ENCODE assay signal across 21 cellular contexts in genomic region chr1:220952941-220953340, GRCh38.
"Had no signal": no experiment of that assay in that cellular context is flagged by ENCODE, and none has a peak within 500 bp of the region (broad histone marks: within the 10 kb centered on the region; RNA-seq: fewer than 3 reads in every experiment).

No MANE protein-coding gene starts in this region.

- H3K9ac ChIP-seq: parathyroid adenoma had no signal

- H2AFZ ChIP-seq: parathyroid adenoma had no signal

- H3K27me3 ChIP-seq: gastroesophageal sphincter, right lobe of liver, spleen, tibial artery, upper lobe of left lung, uterus had no signal

- DNase-seq: effector memory CD4-positive, alpha-beta T cell; glutamatergic neuron; islet precursor cell; left ventricle myocardium inferior; lower lobe of right lung; midbrain; naive thymus-derived CD4-positive, alpha-beta T cell; nephron progenitor cell; right lobe of liver; spleen; stimulated activated CD4-positive, alpha-beta T cell treated with anti-CD3 and anti-CD28 coated beads, Interleukin-15, amount 100 ng/mL, for 24 hours; stimulated activated CD4-positive, alpha-beta T cell treated with anti-CD3 and anti-CD28 coated beads, Interleukin-1b, Interleukin-23, amount 100 ng/mL, for 48 hours; stimulated activated CD4-positive, alpha-beta T cell treated with anti-CD3 and anti-CD28 coated beads, Interleukin-4, amount 100 ng/mL, for 24 hours; tibial artery; upper lobe of left lung; uterus had no signal

- H3K27ac ChIP-seq: gastroesophageal sphincter, left ventricle myocardium inferior, lower lobe of right lung, parathyroid adenoma, prostate gland, right lobe of liver, spleen, tibial artery, upper lobe of left lung, uterus had no signal

- H3K36me3 ChIP-seq: gastroesophageal sphincter, left ventricle myocardium inferior, lower lobe of right lung, prostate gland, right lobe of liver, spleen, tibial artery, upper lobe of left lung, uterus had no signal

- H3K9me3 ChIP-seq: prostate gland, right lobe of liver had no signal

- H3K4me3 ChIP-seq: gastroesophageal sphincter, left ventricle myocardium inferior, lower lobe of right lung, prostate gland, right lobe of liver, spleen, tibial artery, upper lobe of left lung, uterus had no signal

- H3K79me2 ChIP-seq: parathyroid adenoma had no signal

- ATAC-seq: esophagus mucosa; gastroesophageal sphincter; lower lobe of right lung; naive thymus-derived CD4-positive, alpha-beta T cell; right lobe of liver; stimulated activated memory B cell treated with anti-CD40 and anti-IgM and Interleukin-4, amounts not matched to agents 10 μg/mL and 1 μg/mL and 100 μg/mL, for 72 hours had no signal

- H3K4me1 ChIP-seq: gastroesophageal sphincter, left ventricle myocardium inferior, lower lobe of right lung, parathyroid adenoma, prostate gland, right lobe of liver, spleen, tibial artery, upper lobe of left lung, uterus had no signal
